Comparison of ENCODE assay signal across 9 cellular contexts in genomic region chr21:37532868-37533780, GRCh38.
DNase-seq lines count a peak whose midpoint lies in the region; ATAC-seq, FAIRE-seq and TF ChIP-seq lines count a peak whose summit lies in the region.
"Had no signal": no experiment of that assay in that cellular context is flagged by ENCODE, and none has a peak within 500 bp of the region (broad histone marks: within the 10 kb centered on the region; RNA-seq: fewer than 3 reads in every experiment).

No MANE protein-coding gene starts in this region.

- peak; percentile 65 for FAIRE-seq in HTR-8/SVneo (lab: Jason Lieb, UNC)

- H3K27ac Mint-ChIP-seq in central memory CD8-positive, alpha-beta T cell (ENCODE audit: low read depth), result no peak overlapping the region

- H3K36me3 Mint-ChIP-seq in central memory CD8-positive, alpha-beta T cell (ENCODE audit: insufficient read depth), result peaks cover 5% of the 10 kb centered on the region
- H3K36me3 Mint-ChIP-seq: brain had no signal

- peak; percentile 38 for DNase-seq in BE2C
- peak; percentile 57 for DNase-seq in HTR-8/SVneo (ENCODE audit: insufficient read length, low spot score)
- no peak for DNase-seq in central memory CD8-positive, alpha-beta T cell (ENCODE audit: low spot score in 2 of 2)
- peak; percentile 10 to 20 for DNase-seq in stimulated activated CD4-positive, alpha-beta T cell treated with anti-CD3 and anti-CD28 coated beads, Interleukin-15, amount 100 ng/mL, for 48 hours (ENCODE audit: low read depth in 2 of 2)
- DNase-seq in dedifferentiated amniotic fluid mesenchymal stem cell (ENCODE audit: extremely low spot score), result no peak
- no peak for DNase-seq in caudate nucleus (lab: John Stamatoyannopoulos, UW)

- H3K4me1 Mint-ChIP-seq in central memory CD8-positive, alpha-beta T cell, result peaks cover 5% of the 10 kb centered on the region

- no peak overlapping the region for H3K4me3 Mint-ChIP-seq in central memory CD8-positive, alpha-beta T cell
- H3K4me3 Mint-ChIP-seq: brain had no signal

- H3K36me3 ChIP-seq in BE2C, result no peaks in the 10 kb centered on the region

- no peak overlapping the region for H3K4me3 ChIP-seq in BE2C (ENCODE audit: low read depth, low read length)

- peaks cover 6% of the 10 kb centered on the region for H3K9me3 Mint-ChIP-seq in central memory CD8-positive, alpha-beta T cell

- peaks cover 76% of the 10 kb centered on the region for H3K27me3 Mint-ChIP-seq in central memory CD8-positive, alpha-beta T cell

- H3K9me3 ChIP-seq in BE2C, result no peaks in the 10 kb centered on the region

- H3K27ac ChIP-seq in caudate nucleus (ENCODE audit: low read depth, low read length), result no peak overlapping the region

- no peaks in the 10 kb centered on the region for H3K4me1 ChIP-seq in BE2C

- ATAC-seq in GM19035 (IDR thresholded peaks at IDR 0.05; ENCODE audit: unreplicated experiment), result peak; percentile 69
- peak; percentile 52 for ATAC-seq in central memory CD8-positive, alpha-beta T cell (replicated peaks; ENCODE audit: extremely low read depth, poor library complexity, severe bottlenecking)
- ATAC-seq in HG02623 (IDR thresholded peaks at IDR 0.05; ENCODE audit: unreplicated experiment), result no peak

- TF ChIP-seq CTCF in BE2C (IDR thresholded peaks at IDR 0.05; ENCODE audit: low read depth, low read length), result peak; percentile 16; the same call in 1 of the 2 replicates

- H3K27me3 ChIP-seq in BE2C, result peaks cover 5% of the 10 kb centered on the region

Comparison
In these comparisons a context has a peak if more than half of its experiments do, and no peak if none do; other contexts are left out.
1. DNase-seq: peak in BE2C (single experiment), HTR-8/SVneo (single experiment) and stimulated activated CD4-positive, alpha-beta T cell treated with anti-CD3 and anti-CD28 coated beads, Interleukin-15, amount 100 ng/mL, for 48 hours (2 of 2); none in central memory CD8-positive, alpha-beta T cell (0 of 2), dedifferentiated amniotic fluid mesenchymal stem cell (single experiment) and caudate nucleus (0 of 61).